8 cellular contexts compared by ENCODE assay signal in genomic region chr17:34070712-34071111, GRCh38.
"Had no signal": no experiment of that assay in that cellular context is flagged by ENCODE, and none has a peak within 500 bp of the region (broad histone marks: within the 10 kb centered on the region; RNA-seq: fewer than 3 reads in every experiment).

No MANE protein-coding gene starts in this region.

- H3K4me1 Mint-ChIP-seq: IgD-negative memory B cell had no signal

- DNase-seq: IMR-90, KBM-7, KG1 had no signal

- ATAC-seq: HepG2, K562 had no signal

- H3K4me2 ChIP-seq: KMS-11 had no signal

- H3K36me3 Mint-ChIP-seq: IgD-negative memory B cell had no signal

- H3K27ac ChIP-seq: HL-60, KMS-11 had no signal

- H3K4me3 ChIP-seq: K562 had no signal

- H3K9ac ChIP-seq: KMS-11 had no signal

- H3K4me3 Mint-ChIP-seq: IgD-negative memory B cell had no signal
